9 cellular contexts compared by ENCODE assay signal in genomic region chr11:11621881-11622706, GRCh38. TPM values are rescaled to one million over a fixed set of nuclear protein-coding genes. Genes with fewer than 3 reads are reported as not detected.
DNase-seq lines count a peak whose midpoint lies in the region; ATAC-seq, FAIRE-seq and TF ChIP-seq lines count a peak whose summit lies in the region.
"Had no signal": no experiment of that assay in that cellular context is flagged by ENCODE, and none has a peak within 500 bp of the region (broad histone marks: within the 10 kb centered on the region; RNA-seq: fewer than 3 reads in every experiment).

TSS of gene GALNT18 (minus strand) at chr11:11622005.

- peak within 1 kb of the TSS in 1 of 2 donors; percentile 18 for H3K4me3 ChIP-seq in CD4-positive, alpha-beta memory T cell (ENCODE audit: low read length in 2 of 2)
- H3K4me3 ChIP-seq in H1 (ENCODE audit: extremely low read depth in 1 of 4, insufficient read depth in 2 of 4, low read depth in 3 of 4, low read length in 4 of 4): peak within 1 kb of the TSS; percentile 51 to 83 (median 76)
- H3K4me3 ChIP-seq in mesenchymal stem cell (ENCODE audit: insufficient read depth in 1 of 2, low read depth in 1 of 2, low read length in 2 of 2): peak within 1 kb of the TSS; percentile 33 to 80

- FAIRE-seq in H1 (lab: Jason Lieb, UNC): no peak
- FAIRE-seq: endometrium had no signal

- H4K91ac ChIP-seq in H1 (replicated peaks; ENCODE audit: insufficient read length, low read length) (peak within 1 kb of the TSS; percentile 82), mesenchymal stem cell (ENCODE audit: low read length) (no peak within 1 kb of the TSS)

- H3K4me2 ChIP-seq in H1 (ENCODE audit: insufficient read depth in 1 of 2, low read depth in 2 of 2, low read length in 2 of 2) (peak within 1 kb of the TSS; percentile 95 to 100), mesenchymal stem cell (ENCODE audit: low read length, poor library complexity, severe bottlenecking) (peak within 1 kb of the TSS; percentile 98)

- H3K4me3 Mint-ChIP-seq in CD4-positive, alpha-beta memory T cell: peak within 1 kb of the TSS; percentile 51 to 80 (median 64)

- peaks cover 36 to 42% of the 10 kb centered on the region in 2 donors for H3K27me3 Mint-ChIP-seq in CD4-positive, alpha-beta memory T cell

- H3K9ac ChIP-seq in H1 (replicated peaks in 1 of 4; ENCODE audit: extremely low read depth in 1 of 4, low read depth in 3 of 4, low read length in 3 of 4) (peak within 1 kb of the TSS in 1 of 4 experiments; percentile 16; a peak in 5 of 7 replicates), mesenchymal stem cell (ENCODE audit: low read length) (peak within 1 kb of the TSS; percentile 69)

- CTCF ChIA-PET in CD4-positive, alpha-beta memory T cell (lab: Charles Lee; ENCODE audit: partially characterized antibody): no interaction called here
- CTCF ChIA-PET in H1 (lab: Charles Lee; ENCODE audit: partially characterized antibody): interaction anchor here (0.6 to 5.4 kb wide), 15 partner anchors 9 to 378 kb away, joined by 3 to 40 read pairs (median 4); no protein-coding TSS in a partner anchor

- H3K4me1 Mint-ChIP-seq in CD4-positive, alpha-beta memory T cell: peaks cover 0 to 10% (median 8%) of the 10 kb centered on the region in 4 donors

- TF ChIP-seq CTCF in H1 (IDR thresholded peaks at IDR 0.05; ENCODE audit: control extremely low read depth in 1 of 3, insufficient read depth in 1 of 3, low read depth in 1 of 3, low read length in 3 of 3): peak; percentile 39 to 47 (median 41)

- DNase-seq in CD4-positive, alpha-beta memory T cell: peak in 4 of 5 donors; percentile 18 to 57 (median 48)
- DNase-seq in NCI-H748 (lab: John Stamatoyannopoulos, UW; ENCODE audit: unreplicated experiment): peak; percentile 95
- DNase-seq in activated CD8-positive, alpha-beta memory T cell treated with anti-CD3 and anti-CD28 coated beads for 4 hours (ENCODE audit: low read depth in 2 of 2): peak; percentile 13 to 16
- peak; percentile 85 to 87 for DNase-seq in H1 (ENCODE audit: low read depth in 1 of 2, low spot score in 2 of 2)
- DNase-seq in mesenchymal stem cell: peak; percentile 94
- peak; percentile 6 for DNase-seq in stimulated activated CD8-positive, alpha-beta memory T cell treated with anti-CD3 and anti-CD28 coated beads, Interleukin-12 subunit alpha, Interleukin-12 subunit beta, amount 100 ng/mL, for 1 hour (ENCODE audit: low read depth)

- H3K27me3 ChIP-seq in CD4-positive, alpha-beta memory T cell (ENCODE audit: insufficient read depth, low read length): no peaks in the 10 kb centered on the region
- H3K27me3 ChIP-seq in H1 (replicated peaks in 1 of 4; ENCODE audit: control insufficient read depth in 3 of 4, extremely low read depth in 1 of 4, insufficient read depth in 3 of 4, low read length in 3 of 4) (peaks cover 5 to 31% (median 24%) of the 10 kb centered on the region in 4 experiments), mesenchymal stem cell (ENCODE audit: control insufficient read depth in 1 of 2, insufficient read depth in 1 of 2, low read length in 2 of 2) (peaks cover 55 to 75% of the 10 kb centered on the region in 2 experiments)

- no peak within 1 kb of the TSS for H3K27ac Mint-ChIP-seq in CD4-positive, alpha-beta memory T cell

- peak within 1 kb of the TSS; percentile 44; the same call in 1 of the 2 replicates for H2BK12ac ChIP-seq in H1 (ENCODE audit: low read depth, low read length)
- peak within 1 kb of the TSS in 1 of 2 experiments; percentile 42 for H2BK12ac ChIP-seq in mesenchymal stem cell (ENCODE audit: low read length in 2 of 2)

- H2BK15ac ChIP-seq in H1 (ENCODE audit: low read length): peak within 1 kb of the TSS; percentile 98; the same call in 1 of the 2 replicates
- H2BK15ac ChIP-seq in mesenchymal stem cell (ENCODE audit: low read depth, poor library complexity, severe bottlenecking): peak within 1 kb of the TSS; percentile 26

- H3K14ac ChIP-seq in H1 (ENCODE audit: insufficient read length) (no peak within 1 kb of the TSS), mesenchymal stem cell (ENCODE audit: low read length in 2 of 2) (peak within 1 kb of the TSS in 1 of 2 experiments; percentile 66)

- no peaks in the 10 kb centered on the region for H3K36me3 Mint-ChIP-seq in CD4-positive, alpha-beta memory T cell

- TF ChIP-seq POLR2A in H1 (IDR thresholded peaks at IDR 0.05; ENCODE audit: control extremely low read depth in 1 of 2, low read depth in 2 of 2, low read length in 2 of 2): peak in 1 of 2 experiments; percentile 48; a peak in 1 of 3 replicates

- POLR2A ChIA-PET in CD4-positive, alpha-beta memory T cell (lab: Charles Lee; ENCODE audit: partially characterized antibody): no interaction called here
- POLR2A ChIA-PET in H1 (lab: Charles Lee; ENCODE audit: partially characterized antibody): interaction anchor here (0.8 to 1.4 kb wide), 2 partner anchors 10 to 220 kb away, joined by 3 to 4 read pairs; partner anchors contain the start of gene USP47

- WGBS in H1 (ENCODE audit: extremely low coverage in 1 of 2, insufficient coverage in 1 of 2, insufficient read length in 1 of 2, insufficient replicate concordance in 2 of 2, low coverage in 1 of 2, low lambda C conversion rate in 2 of 2, missing lambda C conversion rate in 1 of 2), 2 experiments: 4% methylated on average over 19 of the region's 62 CpGs; no CpG with 5 or more reads in 1 of the 2 experiments
- WGBS in mesenchymal stem cell: 3% methylated on average over 42 of the region's 62 CpGs

- TF ChIP-seq RAD21 in H1 (IDR thresholded peaks at IDR 0.05 in 1 of 2, conservative IDR thresholded peaks at IDR 0.05 in 1 of 2; ENCODE audit: low read depth in 2 of 2, low read length in 2 of 2): peak; percentile 21 to 49; a peak in 3 of 4 replicates

- H3K9me3 ChIP-seq in CD4-positive, alpha-beta memory T cell (ENCODE audit: control insufficient read depth in 1 of 2, low read length in 2 of 2): no peaks in the 10 kb centered on the region
- H3K9me3 ChIP-seq in H1 (ENCODE audit: insufficient read depth in 2 of 2, low read depth in 1 of 2, low read length in 1 of 2) (no peaks in the 10 kb centered on the region), mesenchymal stem cell (ENCODE audit: control insufficient read depth, low read length) (no peaks in the 10 kb centered on the region)

- H2BK5ac ChIP-seq in H1 (ENCODE audit: low read depth, low read length) (no peak within 1 kb of the TSS), mesenchymal stem cell (ENCODE audit: low read depth, low read length, poor library complexity, severe bottlenecking) (no peak within 1 kb of the TSS)

- ATAC-seq in GM19438 (IDR thresholded peaks at IDR 0.05; ENCODE audit: low read depth, unreplicated experiment) (peak; percentile 80), HG03558 (IDR thresholded peaks at IDR 0.05; ENCODE audit: extremely low read depth, unreplicated experiment) (peak; percentile 78)

- H3K18ac ChIP-seq in H1 (ENCODE audit: extremely low read depth, low read length): peak within 1 kb of the TSS; percentile 39; the same call in 1 of the 2 replicates
- H3K18ac ChIP-seq in mesenchymal stem cell (ENCODE audit: low read depth in 1 of 2, low read length in 2 of 2): peak within 1 kb of the TSS in 1 of 2 experiments; percentile 90

- no peaks in the 10 kb centered on the region for H3K36me3 ChIP-seq in CD4-positive, alpha-beta memory T cell (ENCODE audit: insufficient read depth, low read length)
- H3K36me3 ChIP-seq in H1 (ENCODE audit: control insufficient read depth in 2 of 4, insufficient read depth in 4 of 4, low read length in 3 of 4) (no peaks in the 10 kb centered on the region), mesenchymal stem cell (ENCODE audit: control insufficient read depth in 1 of 2, insufficient read depth in 2 of 2, low read depth in 1 of 2, low read length in 2 of 2) (no peaks in the 10 kb centered on the region)

- TF ChIP-seq EP300 in H1 (IDR thresholded peaks at IDR 0.05; ENCODE audit: borderline replicate concordance in 1 of 2, low read depth in 2 of 2, low read length in 2 of 2): no peak

- peak within 1 kb of the TSS; percentile 71; the same call in 1 of the 2 replicates for H2AFZ ChIP-seq in H1 (ENCODE audit: low read length)
- peak within 1 kb of the TSS; percentile 36 for H2AFZ ChIP-seq in mesenchymal stem cell (ENCODE audit: low read depth, low read length)

- no peak within 1 kb of the TSS for H2AK5ac ChIP-seq in H1 (ENCODE audit: low read depth, low read length)
- H2AK5ac ChIP-seq in mesenchymal stem cell (ENCODE audit: low read length, severe bottlenecking): no peak within 1 kb of the TSS

- 0 out of 4 replicates have a peak, but pooled peaks cover 0 to 3% of the 10 kb centered on the region in 2 experiments for H3K79me2 ChIP-seq in H1 (ENCODE audit: control insufficient read depth in 1 of 2, insufficient read depth in 2 of 2, low read length in 2 of 2)

- H3K9me3 Mint-ChIP-seq in CD4-positive, alpha-beta memory T cell: no peaks in the 10 kb centered on the region

- H2BK20ac ChIP-seq in H1 (ENCODE audit: low read length): no peak within 1 kb of the TSS

- H3K79me1 ChIP-seq in H1 (ENCODE audit: low read depth, low read length) (no peaks in the 10 kb centered on the region), mesenchymal stem cell (replicated peaks; ENCODE audit: low read length, poor library complexity, severe bottlenecking) (no peaks in the 10 kb centered on the region)

- H2BK120ac ChIP-seq in H1 (replicated peaks; ENCODE audit: low read depth, low read length): no peak within 1 kb of the TSS
- H2BK120ac ChIP-seq in mesenchymal stem cell (ENCODE audit: low read depth, low read length): no peak within 1 kb of the TSS

- H3K4ac ChIP-seq in H1 (replicated peaks; ENCODE audit: insufficient read length, low read depth, low read length) (no peak within 1 kb of the TSS), mesenchymal stem cell (ENCODE audit: low read depth in 1 of 2, low read length in 2 of 2) (peak within 1 kb of the TSS in 1 of 2 experiments; percentile 45)

- intact Hi-C loops in CD4-positive, alpha-beta memory T cell (cut with micrococcal nuclease): no loop called here

- H3K27ac ChIP-seq in CD4-positive, alpha-beta memory T cell (ENCODE audit: low read depth, low read length): no peak within 1 kb of the TSS
- H3K27ac ChIP-seq in H1 (ENCODE audit: low read depth, low read length) (no peak within 1 kb of the TSS), mesenchymal stem cell (ENCODE audit: low read length, poor library complexity, severe bottlenecking) (no peak within 1 kb of the TSS)

- peaks cover 0 to 8% of the 10 kb centered on the region in 2 experiments for H4K20me1 ChIP-seq in H1 (replicated peaks in 1 of 2; ENCODE audit: control insufficient read depth in 1 of 2, insufficient read depth in 2 of 2, low read length in 2 of 2)

- H4K8ac ChIP-seq in H1 (ENCODE audit: extremely low read depth, insufficient read depth, low read length) (peak within 1 kb of the TSS; percentile 85), mesenchymal stem cell (ENCODE audit: low read length) (peak within 1 kb of the TSS; percentile 75)

- H3K23me2 ChIP-seq in H1 (ENCODE audit: low read depth, low read length): peaks cover 16% of the 10 kb centered on the region

- H3K4me1 ChIP-seq in CD4-positive, alpha-beta memory T cell (ENCODE audit: insufficient read depth, low read length): peaks cover 5% of the 10 kb centered on the region
- peaks cover 6 to 14% (median 8%) of the 10 kb centered on the region in 4 experiments; a peak in 6 of 7 replicates for H3K4me1 ChIP-seq in H1 (replicated peaks in 1 of 4; ENCODE audit: control insufficient read depth in 3 of 4, insufficient read depth in 4 of 4, low read length in 3 of 4)
- peaks cover 23% of the 10 kb centered on the region for H3K4me1 ChIP-seq in mesenchymal stem cell (ENCODE audit: control insufficient read depth, insufficient read depth, low read depth, low read length)

- H3K56ac ChIP-seq in H1 (replicated peaks; ENCODE audit: insufficient read length, low read depth, low read length): no peak within 1 kb of the TSS

- H4K5ac ChIP-seq in H1 (ENCODE audit: insufficient read length, low read depth, low read length): no peak within 1 kb of the TSS

- no peak within 1 kb of the TSS for H3K23ac ChIP-seq in H1 (ENCODE audit: insufficient read length)
- H3K23ac ChIP-seq in mesenchymal stem cell (ENCODE audit: low read length in 2 of 2): peak within 1 kb of the TSS in 1 of 2 experiments; percentile 16

RNA-seq across cellular contexts. Expression of gene GALNT18, which starts in this region (rescaled TPM):
- not detected for total RNA-seq in CD4-positive, alpha-beta memory T cell
- polyA plus RNA-seq in CD4-positive, alpha-beta memory T cell: not detected
- total RNA-seq in H1 (2021; fragmentation: NEBNext Ultra II Directional; extraction: Animal tissue kit (Norgen Biotek cat#: 25700)): 5.7 and 6.0 TPM in 2 replicates
- 9.4 and 10.4 TPM in 2 replicates for polyA plus RNA-seq in H1 (2011; rRNA removed)
- 9.8 TPM for polyA plus RNA-seq in H1 (2011; cell fraction: cytosol; rRNA removed)
- 10.8 TPM for polyA plus RNA-seq in H1 (2011; cell fraction: nucleus; rRNA removed)
- polyA plus RNA-seq in H1 (2012, experiment 1 of 2): 4.8 to 8.5 TPM (median 7.5 TPM) in 4 replicates
- 5.6 TPM for polyA plus RNA-seq in H1 (2012, experiment 2 of 2)
- polyA plus RNA-seq in H1 (2013, experiment 1 of 2): 5.2 TPM
- 5.5 TPM for polyA plus RNA-seq in H1 (2013, experiment 2 of 2)
- 8.5 and 10.6 TPM in 2 replicates for polyA minus RNA-seq in H1 (2011; rRNA and poly(A)+ RNA removed)
- polyA minus RNA-seq in H1 (2011; cell fraction: cytosol; rRNA and poly(A)+ RNA removed): 4.2 TPM
- 15.8 TPM for polyA minus RNA-seq in H1 (2011; cell fraction: nucleus; rRNA and poly(A)+ RNA removed)
- polyA plus RNA-seq in mesenchymal stem cell (2013, experiment 1 of 2): 1.7 TPM
- 1.8 TPM for polyA plus RNA-seq in mesenchymal stem cell (2013, experiment 2 of 2)

Comparison
In these comparisons a context has a peak if more than half of its experiments do, and no peak if none do; other contexts are left out.
1. RNA of gene GALNT18 (polyA plus RNA-seq): 4.8 to 10.8 TPM in H1; not detected in CD4-positive, alpha-beta memory T cell; every median in the first group is over 4 times any median in the second.
2. Peak in DNase-seq in CD4-positive, alpha-beta memory T cell; RNA of the gene not detected or under 1 TPM.
3. DNase-seq: peak in every context shown above with its lines; median percentile 95 in NCI-H748; 94 in mesenchymal stem cell; 86 in H1; 48 in CD4-positive, alpha-beta memory T cell; 14 in activated CD8-positive, alpha-beta memory T cell treated with anti-CD3 and anti-CD28 coated beads for 4 hours; 6 in stimulated activated CD8-positive, alpha-beta memory T cell treated with anti-CD3 and anti-CD28 coated beads, Interleukin-12 subunit alpha, Interleukin-12 subunit beta, amount 100 ng/mL, for 1 hour.